In genomic region chr9:5750569-5750968, GRCh38 we compare ENCODE assay signal across 20 cellular contexts.
DNase-seq lines count a peak whose midpoint lies in the region; ATAC-seq, FAIRE-seq and TF ChIP-seq lines count a peak whose summit lies in the region.
"Had no signal": no experiment of that assay in that cellular context is flagged by ENCODE, and none has a peak within 500 bp of the region (broad histone marks: within the 10 kb centered on the region; RNA-seq: fewer than 3 reads in every experiment).

No MANE protein-coding gene starts in this region.

- TF ChIP-seq POLR2A in Peyer's patch (IDR thresholded peaks at IDR 0.05): no peak

- H3K79me2 ChIP-seq in KMS-11 (ENCODE audit: insufficient read depth, low read depth) (no peaks in the 10 kb centered on the region), MM.1S (ENCODE audit: low read length) (peaks cover 5% of the 10 kb centered on the region; the same call in 1 of the 2 replicates)

- no peaks in the 10 kb centered on the region for H3K9me2 ChIP-seq in MM.1S (replicated peaks; ENCODE audit: insufficient read depth, low read length)

- H3K4me3 ChIP-seq in KMS-11 (IDR thresholded peaks at IDR 0.05; ENCODE audit: insufficient read depth, low read depth, low read length) (no peak overlapping the region), MM.1S (ENCODE audit: low read length) (no peak overlapping the region), small intestine (ENCODE audit: low read depth in 1 of 2, low read length in 2 of 2) (no peak overlapping the region), Peyer's patch (no peak overlapping the region)
- H3K4me3 ChIP-seq: GM23248, HAP-1 had no signal

- peak overlapping the region; percentile 54; the same call in 1 of the 2 replicates for H3K27ac ChIP-seq in KMS-11
- peak overlapping the region; percentile 55; the same call in 1 of the 2 replicates for H3K27ac ChIP-seq in MM.1S (ENCODE audit: low read length)
- no peak overlapping the region for H3K27ac ChIP-seq in small intestine (ENCODE audit: low read depth in 1 of 2, low read length in 1 of 2)
- H3K27ac ChIP-seq in Peyer's patch: no peak overlapping the region
- H3K27ac ChIP-seq: GM23248 had no signal

- peak; percentile 56 for ATAC-seq in left lobe of liver

- peak; percentile 46 for DNase-seq in MM.1S
- no peak for DNase-seq in left lobe of liver (ENCODE audit: low spot score)
- peak; percentile 56 for DNase-seq in small intestine
- no peak for DNase-seq in Peyer's patch
- DNase-seq in iPS-NIHi7 (ENCODE audit: extremely low spot score): no peak
- DNase-seq: ACHN; BE2C; C1 segment of cervical spinal cord; CD4-positive, CD25-positive, alpha-beta regulatory T cell; CD8-positive, alpha-beta memory T cell; COR-L47; DMS 273 treated with DMSO at 0.1 percent for 48 hours; DMS53; DND-41; EL; GM23248 had no signal

- peaks cover 11% of the 10 kb centered on the region; the same call in 1 of the 2 replicates for H3F3A ChIP-seq in MM.1S (ENCODE audit: insufficient read depth, low read length)

- H2AFZ ChIP-seq in KMS-11 (ENCODE audit: low read depth): no peak overlapping the region
- no peak overlapping the region for H2AFZ ChIP-seq in MM.1S (ENCODE audit: low read length)
- H2AFZ ChIP-seq: GM23248 had no signal

- peak overlapping the region; percentile 43 for H3K4me2 ChIP-seq in KMS-11
- peak overlapping the region; percentile 22; the same call in 1 of the 2 replicates for H3K4me2 ChIP-seq in MM.1S (ENCODE audit: low read depth, low read length)

- H4K20me1 ChIP-seq in KMS-11 (ENCODE audit: insufficient read depth) (no peaks in the 10 kb centered on the region), MM.1S (ENCODE audit: insufficient read depth, low read length) (no peaks in the 10 kb centered on the region)

- H3K4me1 ChIP-seq in KMS-11 (ENCODE audit: low read depth, poor library complexity, severe bottlenecking) (peaks cover 55% of the 10 kb centered on the region), MM.1S (ENCODE audit: low read length) (peaks cover 15% of the 10 kb centered on the region), small intestine (ENCODE audit: control insufficient read depth in 2 of 2, insufficient read depth in 1 of 2, low read depth in 1 of 2, low read length in 1 of 2) (no peaks in the 10 kb centered on the region), Peyer's patch (no peaks in the 10 kb centered on the region)
- H3K4me1 ChIP-seq: BE2C, HAP-1 had no signal

- 81 to 96% (median 91%) methylated on average over 1 of the region's 1 CpG for WGBS in small intestine, 3 donors

- TF ChIP-seq CTCF in KMS-11 (conservative IDR thresholded peaks at IDR 0.05; ENCODE audit: low read depth, low read length) (no peak), MM.1S (IDR thresholded peaks at IDR 0.05; ENCODE audit: low read length) (no peak), Peyer's patch (IDR thresholded peaks at IDR 0.05) (no peak)

- no peaks in the 10 kb centered on the region for H3K27me3 ChIP-seq in KMS-11 (ENCODE audit: insufficient read depth, low read depth)
- no peaks in the 10 kb centered on the region for H3K27me3 ChIP-seq in MM.1S (replicated peaks; ENCODE audit: insufficient read depth, low read length)
- H3K27me3 ChIP-seq in small intestine (ENCODE audit: control insufficient read depth in 2 of 2, insufficient read depth in 2 of 2, low read length in 2 of 2): no peaks in the 10 kb centered on the region
- no peaks in the 10 kb centered on the region for H3K27me3 ChIP-seq in Peyer's patch
- H3K27me3 ChIP-seq: BE2C had no signal

- H3K9ac ChIP-seq in KMS-11: no peak overlapping the region
- no peak overlapping the region; the same call in 1 of the 2 replicates for H3K9ac ChIP-seq in MM.1S (ENCODE audit: low read length)
- H3K9ac ChIP-seq: GM23248 had no signal

- H3K9me3 ChIP-seq in MM.1S (replicated peaks; ENCODE audit: insufficient read depth, low read length) (no peaks in the 10 kb centered on the region), small intestine (ENCODE audit: control insufficient read depth, low read depth) (no peaks in the 10 kb centered on the region), Peyer's patch (no peaks in the 10 kb centered on the region)
- H3K9me3 ChIP-seq: BE2C, HAP-1 had no signal

- H3K36me3 ChIP-seq in KMS-11 (ENCODE audit: insufficient read depth) (peaks cover 6% of the 10 kb centered on the region; the same call in 1 of the 2 replicates), MM.1S (replicated peaks; ENCODE audit: insufficient read depth, low read length) (no peaks in the 10 kb centered on the region), small intestine (ENCODE audit: control insufficient read depth in 2 of 2, insufficient read depth in 2 of 2, low read length in 2 of 2) (peaks cover 5% of the 10 kb centered on the region in 2 donors), Peyer's patch (peaks cover 0 to 70% (median 0%) of the 10 kb centered on the region in 3 donors)

- no peak for FAIRE-seq in small intestine (lab: Jason Lieb, UNC)
- FAIRE-seq: A204.1, GM12891 had no signal

Comparison
In these comparisons a context has a peak if more than half of its experiments do, and no peak if none do; other contexts are left out.
1. H3K27ac ChIP-seq: peak in KMS-11 (single experiment) and MM.1S (single experiment); none in small intestine (0 of 2) and Peyer's patch (0 of 4).
2. DNase-seq: peak in MM.1S (single experiment) and small intestine (single experiment); none in left lobe of liver (single experiment), Peyer's patch (0 of 3) and iPS-NIHi7 (single experiment).